1 cellular context compared by ENCODE assay signal in genomic region chr12:96617178-96617577, GRCh38.
TF ChIP-seq lines count a peak whose summit lies in the region.

No MANE protein-coding gene starts in this region.

TF ChIP-seq in SK-N-SH treated with all-trans-retinoic acid at 6 μM for 48 hours, 23 proteins besides CTCF, POLR2A, EP300 and RAD21 (continued from another document):
- TF ChIP-seq ZNF565 (CRISPR knock-in tag; conservative IDR thresholded peaks at IDR 0.05; ENCODE audit: low read depth) (no peak), BACH2 (CRISPR knock-in tag; IDR thresholded peaks at IDR 0.05; ENCODE audit: borderline replicate concordance) (no peak), CREB5 (CRISPR knock-in tag; IDR thresholded peaks at IDR 0.05; ENCODE audit: low read depth) (no peak), ZC3H10 (CRISPR knock-in tag; IDR thresholded peaks at IDR 0.05) (no peak), TOX (CRISPR knock-in tag; IDR thresholded peaks at IDR 0.05; ENCODE audit: borderline replicate concordance) (no peak)
